1 cellular context compared by ENCODE assay signal in the genomic region with DNA sequence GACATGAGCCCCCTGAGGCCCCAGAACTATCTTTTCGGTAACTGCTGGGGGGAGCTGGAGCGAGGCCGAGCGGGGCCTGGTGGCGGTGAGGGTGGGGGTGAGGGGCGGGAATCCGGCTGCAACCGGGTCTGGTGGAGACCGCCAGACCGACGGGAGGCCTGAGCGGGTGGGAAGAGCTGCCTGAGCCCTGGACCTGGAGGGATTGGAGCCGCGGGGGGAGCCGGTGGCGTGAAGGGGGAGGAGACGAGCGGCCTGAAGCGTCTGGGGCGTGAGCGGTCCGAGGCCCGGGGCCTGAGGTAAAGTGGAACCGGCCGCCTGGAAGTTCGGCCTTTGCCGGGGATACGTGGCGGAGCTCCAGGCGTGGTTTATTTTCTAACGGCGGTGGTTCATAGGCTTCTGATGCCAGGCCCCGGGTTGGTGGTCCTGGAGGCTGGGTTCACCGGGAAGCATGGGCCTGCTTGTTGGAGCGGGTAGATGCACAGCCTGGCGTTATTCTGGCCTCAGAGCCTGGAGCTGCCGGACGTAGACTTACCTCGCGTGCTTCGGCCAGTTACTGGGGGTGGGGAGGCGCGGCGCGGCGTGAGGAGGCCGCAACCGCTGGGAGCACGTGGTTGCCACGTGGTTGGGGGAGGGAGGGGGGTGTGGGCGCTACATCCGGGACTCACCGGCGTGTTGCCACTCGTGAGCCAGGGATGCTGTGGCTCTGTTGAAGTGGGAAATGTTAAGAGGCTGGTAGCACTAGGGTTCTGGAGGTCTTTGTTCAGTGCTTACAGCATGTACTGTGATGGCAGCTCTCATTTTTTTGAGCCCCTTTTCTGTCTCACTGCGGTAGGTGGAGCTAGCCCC.
TF ChIP-seq lines count a peak whose summit lies in the region.

No MANE protein-coding gene starts in this region.

TF ChIP-seq in H1, 55 proteins besides CTCF, POLR2A, EP300 and RAD21 (continued from another document):
- TF ChIP-seq TAF7 (optimal IDR thresholded peaks at IDR 0.05; ENCODE audit: borderline replicate concordance, low read depth, low read length) (peak; percentile 97), CREB1 (IDR thresholded peaks at IDR 0.05) (no peak; the same call in 1 of the 2 replicates), PHF8 (conservative IDR thresholded peaks at IDR 0.05; ENCODE audit: low read depth, low read length) (peak; percentile 83), BACH1 (IDR thresholded peaks at IDR 0.05; ENCODE audit: low read length) (peak; percentile 64; the same call in 1 of the 2 replicates), POU5F1 (IDR thresholded peaks at IDR 0.05; ENCODE audit: low read depth, low read length) (no peak), JUND (IDR thresholded peaks at IDR 0.05; ENCODE audit: low read length) (no peak), CBX5 (IDR thresholded peaks at IDR 0.05; ENCODE audit: low read depth, low read length) (no peak), TAF1 (IDR thresholded peaks at IDR 0.05; ENCODE audit: low read depth, low read length) (peak; percentile 69), POLR2AphosphoS5 (IDR thresholded peaks at IDR 0.05; ENCODE audit: low read depth, low read length) (peak; percentile 98), SAP30 (IDR thresholded peaks at IDR 0.05; ENCODE audit: insufficient read depth, insufficient replicate concordance, low read length) (peak; percentile 22), TBP (IDR thresholded peaks at IDR 0.05; ENCODE audit: low read depth, low read length) (peak; percentile 63; the same call in 1 of the 2 replicates), HDAC2 (IDR thresholded peaks at IDR 0.05; ENCODE audit: borderline replicate concordance in 1 of 2, low read depth in 2 of 2, low read length in 2 of 2) (peak in 1 of 2 experiments; percentile 83; a peak in 1 of 4 replicates)
- TF ChIP-seq, protein P1, sequence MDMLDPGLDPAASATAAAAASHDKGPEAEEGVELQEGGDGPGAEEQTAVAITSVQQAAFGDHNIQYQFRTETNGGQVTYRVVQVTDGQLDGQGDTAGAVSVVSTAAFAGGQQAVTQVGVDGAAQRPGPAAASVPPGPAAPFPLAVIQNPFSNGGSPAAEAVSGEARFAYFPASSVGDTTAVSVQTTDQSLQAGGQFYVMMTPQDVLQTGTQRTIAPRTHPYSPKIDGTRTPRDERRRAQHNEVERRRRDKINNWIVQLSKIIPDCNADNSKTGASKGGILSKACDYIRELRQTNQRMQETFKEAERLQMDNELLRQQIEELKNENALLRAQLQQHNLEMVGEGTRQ (IDR thresholded peaks at IDR 0.05; ENCODE audit: low read length), result peak; percentile 74
- TF ChIP-seq, protein P2, sequence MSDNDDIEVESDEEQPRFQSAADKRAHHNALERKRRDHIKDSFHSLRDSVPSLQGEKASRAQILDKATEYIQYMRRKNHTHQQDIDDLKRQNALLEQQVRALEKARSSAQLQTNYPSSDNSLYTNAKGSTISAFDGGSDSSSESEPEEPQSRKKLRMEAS (IDR thresholded peaks at IDR 0.05), result peak; percentile 100
- TF ChIP-seq, protein P3, sequence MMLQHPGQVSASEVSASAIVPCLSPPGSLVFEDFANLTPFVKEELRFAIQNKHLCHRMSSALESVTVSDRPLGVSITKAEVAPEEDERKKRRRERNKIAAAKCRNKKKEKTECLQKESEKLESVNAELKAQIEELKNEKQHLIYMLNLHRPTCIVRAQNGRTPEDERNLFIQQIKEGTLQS (IDR thresholded peaks at IDR 0.05; ENCODE audit: insufficient read depth, low read depth, low read length), result peak; percentile 57; the same call in 1 of the 2 replicates
- TF ChIP-seq, protein P4, sequence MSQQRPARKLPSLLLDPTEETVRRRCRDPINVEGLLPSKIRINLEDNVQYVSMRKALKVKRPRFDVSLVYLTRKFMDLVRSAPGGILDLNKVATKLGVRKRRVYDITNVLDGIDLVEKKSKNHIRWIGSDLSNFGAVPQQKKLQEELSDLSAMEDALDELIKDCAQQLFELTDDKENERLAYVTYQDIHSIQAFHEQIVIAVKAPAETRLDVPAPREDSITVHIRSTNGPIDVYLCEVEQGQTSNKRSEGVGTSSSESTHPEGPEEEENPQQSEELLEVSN (IDR thresholded peaks at IDR 0.05), result peak; percentile 62; the same call in 1 of the 2 replicates
